In the genomic region with DNA sequence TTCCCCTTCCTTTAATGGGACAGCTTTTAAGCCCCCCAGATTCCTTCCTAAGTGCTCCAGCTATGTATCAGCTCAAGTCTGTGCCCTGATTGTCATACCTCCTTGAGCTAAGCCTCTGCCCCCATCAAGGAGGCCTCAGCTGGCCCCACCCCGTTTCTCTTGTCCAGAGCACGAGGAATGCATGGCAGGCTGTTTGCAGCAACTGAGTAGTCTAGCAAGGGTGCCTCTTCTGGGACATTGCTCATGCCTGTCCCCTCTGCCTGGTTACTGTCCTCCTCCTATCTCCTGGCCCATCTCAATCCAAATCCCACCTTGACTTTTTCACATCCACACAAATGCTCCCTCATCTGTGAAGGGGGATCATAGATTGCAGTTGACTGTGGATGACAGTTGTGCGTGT, we compare ENCODE assay signal across 23 cellular contexts. TPM values are rescaled to one million over a fixed set of nuclear protein-coding genes. Genes with fewer than 3 reads are reported as not detected.
DNase-seq lines count a peak whose midpoint lies in the region; ATAC-seq and TF ChIP-seq lines count a peak whose summit lies in the region.
"Had no signal": no experiment of that assay in that cellular context is flagged by ENCODE, and none has a peak within 500 bp of the region (broad histone marks: within the 10 kb centered on the region; RNA-seq: fewer than 3 reads in every experiment).

No MANE protein-coding gene starts in this region.

- WGBS in transverse colon (ENCODE audit: low coverage in 1 of 2), 2 donors, result 74% methylated on average over 3 of the region's 3 CpGs; no CpG with 5 or more reads in 1 of the 2 donors

- H3K9me3 ChIP-seq in Caco-2 (no peaks in the 10 kb centered on the region), colonic mucosa (no peaks in the 10 kb centered on the region), mucosa of stomach (ENCODE audit: control insufficient read depth, low read length) (no peaks in the 10 kb centered on the region), transverse colon (no peaks in the 10 kb centered on the region)

- H3K27me3 ChIP-seq in Caco-2 (replicated peaks; ENCODE audit: control insufficient read depth, insufficient read depth, low read length) (no peaks in the 10 kb centered on the region), colonic mucosa (no peaks in the 10 kb centered on the region), mucosa of stomach (ENCODE audit: control insufficient read depth, insufficient read depth, low read length) (no peaks in the 10 kb centered on the region), transverse colon (no peaks in the 10 kb centered on the region)

- peaks cover 8% of the 10 kb centered on the region for H3K4me1 Mint-ChIP-seq in Caco-2 (ENCODE audit: low read depth, unreplicated experiment)

- H3K9me3 Mint-ChIP-seq in Caco-2 (ENCODE audit: unreplicated experiment), result no peaks in the 10 kb centered on the region

- in situ Hi-C loops in transverse colon (cut with MboI; ENCODE audit: low pct_ligation_motif_present in 1 of 4, low pct_unique_long_range_greater_than_20kb in 1 of 4, low sequenced_read_pairs in 3 of 4), result loop anchor here in 1 of 4 donors (25.0 kb wide), 1 partner anchor 305 kb away; no protein-coding TSS in a partner anchor

- POLR2A ChIA-PET in Caco-2 (lab: Charles Lee), result no interaction called here

- no peaks in the 10 kb centered on the region for H3K36me3 ChIP-seq in Caco-2 (ENCODE audit: control insufficient read depth, insufficient read depth, low read length)
- H3K36me3 ChIP-seq in colonic mucosa, result no peaks in the 10 kb centered on the region
- H3K36me3 ChIP-seq in mucosa of stomach (ENCODE audit: control insufficient read depth, insufficient read depth, low read length), result no peaks in the 10 kb centered on the region
- H3K36me3 ChIP-seq in transverse colon, result no peaks in the 10 kb centered on the region

- H3K4me3 ChIP-seq in Caco-2 (ENCODE audit: low read depth, low read length) (no peak overlapping the region), colonic mucosa (no peak overlapping the region), mucosa of stomach (ENCODE audit: low read length) (no peak overlapping the region), transverse colon (no peak overlapping the region)
- H3K4me3 ChIP-seq: SK-N-MC had no signal

- TF ChIP-seq CTCF in Caco-2 (IDR thresholded peaks at IDR 0.05; ENCODE audit: insufficient read depth in 1 of 2, low read depth in 1 of 2, low read length in 1 of 2, severe bottlenecking in 1 of 2, unreplicated experiment in 1 of 2) (no peak), colonic mucosa (IDR thresholded peaks at IDR 0.05) (no peak), transverse colon (IDR thresholded peaks at IDR 0.05) (no peak)

- H3K4me3 Mint-ChIP-seq in Caco-2 (ENCODE audit: unreplicated experiment), result no peak overlapping the region
- H3K4me3 Mint-ChIP-seq: CD4-positive, CD25-positive, alpha-beta regulatory T cell had no signal

- ATAC-seq in HG03095 (IDR thresholded peaks at IDR 0.05; ENCODE audit: unreplicated experiment) (no peak), HG03135 (IDR thresholded peaks at IDR 0.05; ENCODE audit: unreplicated experiment) (no peak)

- CTCF ChIA-PET in Caco-2 (lab: Charles Lee), result interaction anchor here (1.0 kb wide), 1 partner anchor 20 kb away, joined by 3 read pairs; no protein-coding TSS in a partner anchor

- H3K27me3 Mint-ChIP-seq in Caco-2 (ENCODE audit: insufficient read depth, unreplicated experiment), result no peaks in the 10 kb centered on the region
- H3K27me3 Mint-ChIP-seq: CD4-positive, CD25-positive, alpha-beta regulatory T cell had no signal

- no peak for DNase-seq in Caco-2
- DNase-seq in colonic mucosa, result no peak
- DNase-seq in transverse colon, result no peak
- DNase-seq in NCI-H187 (lab: John Stamatoyannopoulos, UW), result no peak
- DNase-seq: CD4-positive, CD25-positive, alpha-beta regulatory T cell; DMS79; H7; KBM-7; NCI-H1092; NCI-H1436; NCI-H2029 treated with DMSO at 0.1 percent for 48 hours; NCI-H226; NCI-H510A treated with DMSO at 0.1 percent for 48 hours; NCI-H748 treated with DMSO at 0.1 percent for 48 hours; SHP77 treated with DMSO at 0.1 percent for 48 hours; SW 1271 had no signal

- H3K27ac ChIP-seq in colonic mucosa (peak overlapping the region; percentile 15), transverse colon (peak overlapping the region; percentile 32 to 50 (median 44))
- H3K27ac ChIP-seq: HL-60, RWPE1, SK-N-MC had no signal

- no peak overlapping the region for H3K9ac ChIP-seq in colonic mucosa (ENCODE audit: low read depth in 2 of 2, low read length in 2 of 2)
- H3K9ac ChIP-seq in mucosa of stomach (ENCODE audit: low read length), result peak overlapping the region; percentile 14

- no peak for TF ChIP-seq POLR2A in transverse colon (IDR thresholded peaks at IDR 0.05)

- intact Hi-C loops in Caco-2 (cut with micrococcal nuclease; ENCODE audit: unreplicated experiment) (loop anchor here (5.0 kb wide), 2 partner anchors 40 to 85 kb away; no protein-coding TSS in a partner anchor), colonic mucosa (cut with DNase I) (no loop called here), transverse colon (cut with DNase I; ENCODE audit: low total_unique reads) (no loop called here)

- no TSS peak for BruUV-seq in Caco-2 (replicated peaks; lab: Mats Ljungman, UMichigan)

- TF ChIP-seq EP300 in transverse colon (IDR thresholded peaks at IDR 0.05; ENCODE audit: low read depth), result no peak

- peak overlapping the region; percentile 69 for H3K27ac Mint-ChIP-seq in Caco-2 (ENCODE audit: unreplicated experiment)

- 0 out of 2 replicates have a peak, but pooled peaks cover 6% of the 10 kb centered on the region for H3K4me1 ChIP-seq in Caco-2
- no peaks in the 10 kb centered on the region for H3K4me1 ChIP-seq in colonic mucosa
- H3K4me1 ChIP-seq in mucosa of stomach (ENCODE audit: control insufficient read depth, insufficient read depth, low read length), result peaks cover 55% of the 10 kb centered on the region
- H3K4me1 ChIP-seq in transverse colon, result peaks cover 0 to 7% (median 6%) of the 10 kb centered on the region in 4 donors

- peaks cover 5% of the 10 kb centered on the region for H3K36me3 Mint-ChIP-seq in Caco-2 (ENCODE audit: insufficient read depth, unreplicated experiment)
- H3K36me3 Mint-ChIP-seq: CD4-positive, CD25-positive, alpha-beta regulatory T cell had no signal

RNA-seq across cellular contexts. Expression of a gene that starts 27.8 kb away (rescaled TPM):
- total RNA-seq in Caco-2 (2022) (not detected in 2 replicates), colonic mucosa (10 to 100 TPM; 14.5 to 17.6 TPM), transverse colon (10 to 100 TPM in 1 of 4 donors, 1 to 10 TPM in 2, not detected in 1; 2.4 to 18.2 (median 8.1) TPM)
- total RNA-seq: HT-29 had no signal

RNA-seq across cellular contexts. Expression of a gene that starts 46.2 kb away (rescaled TPM):
- total RNA-seq in Caco-2 (2022) (not detected in 2 replicates), colonic mucosa (10 to 100 TPM; 63.1 to 68.8 TPM), transverse colon (10 to 100 TPM; 34.4 to 66.5 (median 42.5) TPM)
- total RNA-seq: CD4-positive, CD25-positive, alpha-beta regulatory T cell; H7 had no signal

Comparison
In these comparisons a context has a peak if more than half of its experiments do, and no peak if none do; other contexts are left out.
1. RNA of a gene that starts 46.2 kb away (total RNA-seq): 63.1 to 68.8 TPM in colonic mucosa and 34.4 to 66.5 TPM in transverse colon; not detected in Caco-2; every median in the first group is over 10 times any median in the second.